25 cellular contexts compared by ENCODE assay signal in genomic region chr13:112341976-112342735, GRCh38. TPM values are rescaled to one million over a fixed set of nuclear protein-coding genes. Genes with fewer than 3 reads are reported as not detected.
"Had no signal": no experiment of that assay in that cellular context is flagged by ENCODE, and none has a peak within 500 bp of the region (broad histone marks: within the 10 kb centered on the region; RNA-seq: fewer than 3 reads in every experiment).

No MANE protein-coding gene starts in this region.

- H3K27me3 ChIP-seq: ascending aorta, brain microvascular endothelial cell had no signal

- H3K9me3 ChIP-seq: adrenal gland, ascending aorta had no signal

- H3K4me1 ChIP-seq: adrenal gland, ascending aorta, esophagus muscularis mucosa had no signal

- H3K27ac ChIP-seq: adrenal gland, ascending aorta, brain microvascular endothelial cell, esophagus muscularis mucosa, upper lobe of left lung had no signal

- FAIRE-seq: endothelial cell of umbilical vein, frontal cortex, TTC549 had no signal

- H3K36me3 ChIP-seq: adrenal gland, ascending aorta, brain microvascular endothelial cell, esophagus muscularis mucosa, upper lobe of left lung had no signal

- DNase-seq: activated CD4-positive, alpha-beta T cell treated with anti-CD3 and anti-CD28 coated beads for 1 hour; activated CD4-positive, alpha-beta T cell treated with anti-CD3 and anti-CD28 coated beads, Interleukin-2, amount 50 U/mL, for 1 hour; activated CD8-positive, alpha-beta T cell treated with anti-CD3 and anti-CD28 coated beads, Interleukin-2, amount 10 ng/mL, durations not matched to agents 7 days and 5 days; adrenal gland; brain microvascular endothelial cell; caudate nucleus; dermis blood vessel endothelial cell; effector memory CD4-positive, alpha-beta T cell; hippocampal formation; nephron progenitor cell; occipital lobe; stimulated activated CD4-positive, alpha-beta T cell treated with anti-CD3 and anti-CD28 coated beads, Interleukin-4, amount 100 ng/mL, for 24 hours; stimulated activated naive CD4-positive, alpha-beta T cell treated with Interleukin-2 at 50 U/mL for 16 hours; T-cell had no signal

- H3K4me3 ChIP-seq: adrenal gland, ascending aorta, esophagus muscularis mucosa, upper lobe of left lung had no signal

- ATAC-seq: activated CD8-positive, alpha-beta T cell treated with anti-CD3 and anti-CD28 coated beads, Interleukin-2, amount 10 ng/mL, durations not matched to agents 7 days and 5 days; activated T-helper 17 cell treated with anti-CD3 and anti-CD28 coated beads, Interleukin-2, amount 50 U/mL, for 72 hours; T-cell had no signal

RNA-seq across cellular contexts. Expression of gene SPACA7, which starts 34.0 kb away (rescaled TPM):
- total RNA-seq: activated CD8-positive, alpha-beta T cell treated with anti-CD3 and anti-CD28 coated beads, Interleukin-2, amount 10 ng/mL, durations not matched to agents 7 days and 5 days; activated T-helper 17 cell treated with anti-CD3 and anti-CD28 coated beads, Interleukin-2, amount 50 U/mL, for 72 hours; adrenal gland; ascending aorta; dermis blood vessel endothelial cell; endothelial cell of umbilical vein; esophagus muscularis mucosa; frontal cortex; lower leg skin; mononuclear cell; myocyte; occipital lobe; T-cell; upper lobe of left lung had no signal
- polyA plus RNA-seq: adrenal gland, endothelial cell of umbilical vein, thymus had no signal
